ENCODE assay signal across 7 cellular contexts in the genomic region with DNA sequence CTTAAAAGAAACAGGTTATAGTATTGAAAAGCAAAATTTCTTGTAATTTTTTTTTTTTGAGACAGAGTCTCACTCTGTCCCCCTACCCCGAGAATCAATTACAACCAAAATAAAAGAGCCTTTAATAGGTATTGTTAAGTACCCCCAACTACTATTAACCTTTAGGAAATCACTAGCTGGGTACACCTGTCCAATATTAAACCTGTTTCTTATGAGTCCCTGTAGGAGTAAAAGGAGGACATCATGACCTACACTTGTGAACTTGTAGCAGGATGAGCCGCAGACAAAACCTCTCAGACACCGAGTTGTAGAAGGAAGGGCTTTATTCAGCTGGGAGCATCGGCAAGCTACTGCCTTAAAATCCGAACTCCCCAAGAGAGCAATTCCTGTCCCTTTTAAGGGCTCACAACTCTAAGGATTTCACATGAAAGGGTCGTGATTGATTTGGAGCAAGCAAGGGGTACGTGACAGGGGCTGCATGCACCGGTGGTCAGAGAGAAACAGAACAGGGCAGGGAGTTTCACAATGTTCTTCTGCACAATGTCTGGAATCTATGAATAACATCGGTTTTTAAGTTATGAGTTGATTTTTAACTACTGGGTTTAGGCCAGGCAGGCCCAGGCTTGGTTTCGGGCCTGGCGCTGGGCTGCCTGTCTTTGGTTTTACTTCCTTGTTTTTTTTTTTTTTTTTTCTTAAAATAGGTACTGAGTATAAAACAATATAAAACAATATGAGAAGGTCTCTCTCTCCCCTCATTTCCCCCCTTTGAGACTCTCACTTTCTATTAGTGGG. TPM values are rescaled to one million over a fixed set of nuclear protein-coding genes. Genes with fewer than 3 reads are reported as not detected.
DNase-seq lines count a peak whose midpoint lies in the region; ATAC-seq, FAIRE-seq and TF ChIP-seq lines count a peak whose summit lies in the region.
"Not testable (repeated sequence)": the region's sequence is repeated elsewhere in the genome, so short reads cannot be mapped to it uniquely, and the experiment has no call there.

No MANE protein-coding gene starts in this region.

- not testable (repeated sequence) for DNase-seq in GM12892 (ENCODE audit: insufficient read length); GM19239 (ENCODE audit: insufficient read length, low spot score)
- DNase-seq in OCI-LY7 (ENCODE audit: low spot score) (peak; percentile 42), GM12878 (ENCODE audit: low read depth, low spot score) (peak; percentile 66), memory B cell (ENCODE audit: low spot score in 2 of 2) (peak in 1 of 2 donors; percentile 29)

- not testable (repeated sequence) for TF ChIP-seq CTCF in OCI-LY7 (conservative IDR thresholded peaks at IDR 0.05; ENCODE audit: low read length); GM12878 (IDR thresholded peaks at IDR 0.05 in 2 of 3, conservative IDR thresholded peaks at IDR 0.05 in 1 of 3; ENCODE audit: control insufficient read depth in 2 of 3, extremely low read depth in 1 of 3, insufficient read depth in 1 of 3, low read depth in 3 of 3, low read length in 3 of 3)

- H2AFZ ChIP-seq in OCI-LY7 (ENCODE audit: low read length), result peak overlapping the region; percentile 94
- not testable (repeated sequence) for H2AFZ ChIP-seq in GM12878 (ENCODE audit: control insufficient read depth, low read depth, low read length)

- not testable (repeated sequence) for H3K79me2 ChIP-seq in OCI-LY7 (ENCODE audit: insufficient read depth, low read depth, low read length)
- peaks cover 86% of the 10 kb centered on the region for H3K79me2 ChIP-seq in GM12878 (ENCODE audit: control insufficient read depth, insufficient read depth, low read length)

- intact Hi-C loops in OCI-LY7 (cut with micrococcal nuclease; ENCODE audit: unreplicated experiment); GM12878 (cut with micrococcal nuclease; ENCODE audit: unreplicated experiment): not testable (repeated sequence)

- H3K36me3 Mint-ChIP-seq in IgD-negative memory B cell, memory B cell: not testable (repeated sequence)

- not testable (repeated sequence) for TF ChIP-seq RAD21 in GM12878 (IDR thresholded peaks at IDR 0.05; ENCODE audit: insufficient read depth, low read depth, low read length)

- peaks cover 34% of the 10 kb centered on the region for H3K4me1 ChIP-seq in OCI-LY7 (ENCODE audit: insufficient read depth, low read length, poor library complexity, severe bottlenecking)
- peaks cover 37% of the 10 kb centered on the region for H3K4me1 ChIP-seq in GM12878 (ENCODE audit: control insufficient read depth, insufficient read depth, low read length)

- H3K27ac Mint-ChIP-seq in IgD-negative memory B cell, result peak overlapping the region; percentile 93 to 99 (median 96)
- H3K27ac Mint-ChIP-seq in memory B cell, result peak overlapping the region; percentile 98

- under 1% methylated on average over 11 of the region's 11 CpGs for WGBS in GM12878 (ENCODE audit: insufficient coverage, insufficient replicate concordance, low lambda C conversion rate, missing lambda C conversion rate)

- not testable (repeated sequence) for H3K36me3 ChIP-seq in OCI-LY7 (ENCODE audit: insufficient read depth, low read length); GM12878 (ENCODE audit: control insufficient read depth in 2 of 2, insufficient read depth in 2 of 2, low read length in 1 of 2)

- ATAC-seq in HG02870 (IDR thresholded peaks at IDR 0.05; ENCODE audit: unreplicated experiment) (peak; percentile 49), GM12878 (peak; percentile 37), memory B cell (ENCODE audit: low read depth) (peak; percentile 57)

- H3K9me2 ChIP-seq in OCI-LY7 (ENCODE audit: insufficient read depth, low read length), result not testable (repeated sequence)

- peak overlapping the region in 3 of 4 donors; percentile 51 to 82 (median 54) for H3K4me3 Mint-ChIP-seq in IgD-negative memory B cell
- not testable (repeated sequence) for H3K4me3 Mint-ChIP-seq in memory B cell

- not testable (repeated sequence) for TF ChIP-seq POLR2A in GM12892 (IDR thresholded peaks at IDR 0.05; ENCODE audit: low read depth, low read length); GM12878 (IDR thresholded peaks at IDR 0.05; ENCODE audit: low read depth, low read length)

- peak overlapping the region; percentile 69 for H3K9ac ChIP-seq in GM12878 (ENCODE audit: control insufficient read depth, insufficient read depth, low read length)

- TF ChIP-seq EP300 in GM12878 (IDR thresholded peaks at IDR 0.05; ENCODE audit: borderline replicate concordance in 1 of 2, control insufficient read depth in 1 of 2, low read depth in 2 of 2, low read length in 2 of 2), result not testable (repeated sequence)

- not testable (repeated sequence) for H3K9me3 Mint-ChIP-seq in IgD-negative memory B cell, memory B cell

- RAD21 ChIA-PET in GM12878 (lab: Charles Lee; ENCODE audit: unreplicated experiment), result interaction anchor here (1.0 to 5.4 kb wide), 4 partner anchors 8 to 21 kb away, joined by 5 to 48 read pairs (median 25); a partner anchor contains a TSS

- FAIRE-seq in GM12892 (lab: Jason Lieb, UNC), result peak; percentile 33
- FAIRE-seq in GM19239 (lab: Jason Lieb, UNC), result peak; percentile 91
- not testable (repeated sequence) for FAIRE-seq in GM12878 (lab: Jason Lieb, UNC)

- not testable (repeated sequence) for BruUV-seq in OCI-LY7 (replicated peaks; lab: Mats Ljungman, UMichigan); GM12878 (replicated peaks; lab: Mats Ljungman, UMichigan)

- not testable (repeated sequence) for H3K27me3 ChIP-seq in GM12878 (replicated peaks in 1 of 2; ENCODE audit: control insufficient read depth in 2 of 2, insufficient read depth in 2 of 2, low read length in 1 of 2)

- H3K9me3 ChIP-seq in OCI-LY7 (ENCODE audit: low read length); GM12878 (replicated peaks; ENCODE audit: control insufficient read depth, insufficient read depth, low read length): not testable (repeated sequence)

- peak overlapping the region; percentile 89 for H3K27ac ChIP-seq in OCI-LY7 (ENCODE audit: low read depth, low read length, poor library complexity, severe bottlenecking)
- peak overlapping the region; percentile 84 for H3K27ac ChIP-seq in GM12878 (ENCODE audit: control insufficient read depth, insufficient read depth)

- POLR2A ChIA-PET in OCI-LY7 (lab: Charles Lee), result interaction anchor here (0.6 to 2.0 kb wide), 6 partner anchors 8 to 74 kb away, joined by 3 to 13 read pairs (median 4); a partner anchor contains a TSS
- POLR2A ChIA-PET in GM12878 (lab: Charles Lee), result interaction anchor here (0.7 to 6.3 kb wide), 4 partner anchors 8 to 19 kb away, joined by 3 to 55 read pairs (median 20); a partner anchor contains a TSS

- in situ Hi-C loops in GM12878 (cut with MboI), result not testable (repeated sequence)

- peaks cover 21 to 34% (median 26%) of the 10 kb centered on the region in 3 donors for H3K4me1 Mint-ChIP-seq in IgD-negative memory B cell
- peaks cover 13% of the 10 kb centered on the region for H3K4me1 Mint-ChIP-seq in memory B cell

- SMC1A ChIA-PET in GM12878 (lab: Charles Lee; ENCODE audit: uncharacterized antibody, unreplicated experiment), result interaction anchor here (1.2 to 6.5 kb wide), 3 partner anchors 17 to 79 kb away, joined by 3 to 73 read pairs (median 46); a partner anchor contains a TSS

- not testable (repeated sequence) for H3K27me3 Mint-ChIP-seq in IgD-negative memory B cell, memory B cell

- not testable (repeated sequence) for H4K20me1 ChIP-seq in OCI-LY7 (ENCODE audit: insufficient read depth, low read length); GM12878 (ENCODE audit: control insufficient read depth, insufficient read depth)

- CTCF ChIA-PET in OCI-LY7 (lab: Charles Lee; ENCODE audit: unreplicated experiment), result not testable (repeated sequence)
- CTCF ChIA-PET in GM12878 (lab: Yijun Ruan, JAX), result interaction anchor here (0.6 to 5.9 kb wide), 4 partner anchors 8 to 19 kb away, joined by 4 to 59 read pairs (median 32); a partner anchor contains a TSS

- H3K4me2 ChIP-seq in OCI-LY7 (ENCODE audit: low read length) (peak overlapping the region; percentile 56), GM12878 (ENCODE audit: control insufficient read depth, insufficient read depth) (peak overlapping the region; percentile 77; the same call in 1 of the 2 replicates)

- H3K4me3 ChIP-seq in OCI-LY7 (ENCODE audit: low read depth, low read length, poor library complexity, severe bottlenecking), result peak overlapping the region; percentile 36
- H3K4me3 ChIP-seq in GM12878, result peak overlapping the region; percentile 74

RNA-seq across cellular contexts. Expression of a gene that starts 15.1 kb away (rescaled TPM):
- 19.6 TPM for polyA plus RNA-seq in GM12892 (2012; ENCODE audit: missing spikeins)
- polyA plus RNA-seq in IgD-negative memory B cell, result 26.8 TPM
- 13.2 and 26.6 TPM in 2 replicates for total RNA-seq in OCI-LY7 (2014; rRNA removed; shearing (Covaris generic))
- 29.8 and 33.5 TPM in 2 replicates for total RNA-seq in OCI-LY7 (2022)
- 114 and 121 TPM in 2 replicates for total RNA-seq in GM12878 (2013; cell fraction: nucleolus; rRNA removed)
- total RNA-seq in GM12878 (2014; rRNA removed), result 27.7 and 31.0 TPM in 2 replicates
- total RNA-seq in GM12878 (2014; rRNA removed; fragmentation: Illumina TruSeq; extraction: Trizol), result 24.9 and 25.3 TPM in 2 replicates
- 31.4 and 31.8 TPM in 2 replicates for total RNA-seq in GM12878 (2021)
- polyA plus RNA-seq in GM12878 (2011; ENCODE audit: low read depth), result 22.0 TPM
- polyA plus RNA-seq in GM12878 (2011; rRNA removed), result 62.7 and 80.2 TPM in 2 replicates
- 88.7 and 90.7 TPM in 2 replicates for polyA plus RNA-seq in GM12878 (2011; cell fraction: cytosol; rRNA removed)
- 59.9 and 67.7 TPM in 2 replicates for polyA plus RNA-seq in GM12878 (2011; cell fraction: nucleus; rRNA removed)
- polyA plus RNA-seq in GM12878 (2012), result 20.9 and 28.7 TPM in 2 replicates
- 24.4 and 31.1 TPM in 2 replicates for polyA plus RNA-seq in GM12878 (2014; fragmentation: Illumina TruSeq; extraction: Trizol)
- polyA plus RNA-seq in GM12878 (2014; fragmentation: Nextera tagmentation; extraction: Ambion mirVana), result 10 to 100 TPM; 22.1 to 26.6 TPM
- 30.1 and 36.0 TPM in 2 replicates for polyA plus RNA-seq in GM12878 (2014; rRNA removed)
- polyA plus RNA-seq in GM12878 (2016; fragmentation: Nextera tagmentation; extraction: Ambion mirVana), result 10 to 100 TPM; 25.4 to 29.2 TPM
- polyA minus RNA-seq in GM12878 (2011; rRNA and poly(A)+ RNA removed), result 170 and 217 TPM in 2 replicates
- polyA minus RNA-seq in GM12878 (2011; cell fraction: cytosol; rRNA and poly(A)+ RNA removed), result 23.7 and 23.9 TPM in 2 replicates
- 38.7 and 43.4 TPM in 2 replicates for polyA minus RNA-seq in GM12878 (2011; cell fraction: nucleus; rRNA and poly(A)+ RNA removed)

RNA-seq across cellular contexts. Expression of a gene that starts 22.0 kb away (rescaled TPM):
- polyA plus RNA-seq in GM12892 (2012; ENCODE audit: missing spikeins), result 1,313 TPM
- 310 TPM for polyA plus RNA-seq in IgD-negative memory B cell
- 693 and 1,106 TPM in 2 replicates for total RNA-seq in OCI-LY7 (2014; rRNA removed; shearing (Covaris generic))
- total RNA-seq in OCI-LY7 (2022), result 450 and 489 TPM in 2 replicates
- total RNA-seq in GM12878 (2013; cell fraction: nucleolus; rRNA removed), result 169 and 182 TPM in 2 replicates
- total RNA-seq in GM12878 (2014; rRNA removed), result 522 and 625 TPM in 2 replicates
- 582 and 603 TPM in 2 replicates for total RNA-seq in GM12878 (2014; rRNA removed; fragmentation: Illumina TruSeq; extraction: Trizol)
- 363 and 392 TPM in 2 replicates for total RNA-seq in GM12878 (2021)
- 2,257 TPM for polyA plus RNA-seq in GM12878 (2011; ENCODE audit: low read depth)
- polyA plus RNA-seq in GM12878 (2011; rRNA removed), result 1,782 and 2,485 TPM in 2 replicates
- 682 and 1,244 TPM in 2 replicates for polyA plus RNA-seq in GM12878 (2011; cell fraction: cytosol; rRNA removed)
- polyA plus RNA-seq in GM12878 (2011; cell fraction: nucleus; rRNA removed), result 369 and 418 TPM in 2 replicates
- 583 and 710 TPM in 2 replicates for polyA plus RNA-seq in GM12878 (2012)
- polyA plus RNA-seq in GM12878 (2014; fragmentation: Illumina TruSeq; extraction: Trizol), result 612 and 665 TPM in 2 replicates
- polyA plus RNA-seq in GM12878 (2014; fragmentation: Nextera tagmentation; extraction: Ambion mirVana), result 1,000 to 10,000 TPM; 1,451 to 1,539 TPM
- polyA plus RNA-seq in GM12878 (2014; rRNA removed), result 516 and 647 TPM in 2 replicates
- polyA plus RNA-seq in GM12878 (2016; fragmentation: Nextera tagmentation; extraction: Ambion mirVana), result 100 to 1,000 TPM; 574 to 652 TPM
- polyA minus RNA-seq in GM12878 (2011; rRNA and poly(A)+ RNA removed), result 164 and 195 TPM in 2 replicates
- polyA minus RNA-seq in GM12878 (2011; cell fraction: cytosol; rRNA and poly(A)+ RNA removed), result 98.8 and 102 TPM in 2 replicates
- 46.1 and 63.4 TPM in 2 replicates for polyA minus RNA-seq in GM12878 (2011; cell fraction: nucleus; rRNA and poly(A)+ RNA removed)

RNA-seq across cellular contexts. Expression of a gene that starts 22.1 kb away (rescaled TPM):
- 51.2 TPM for polyA plus RNA-seq in GM12892 (2012; ENCODE audit: missing spikeins)
- 47.7 TPM for polyA plus RNA-seq in IgD-negative memory B cell
- 24.1 and 36.8 TPM in 2 replicates for total RNA-seq in OCI-LY7 (2014; rRNA removed; shearing (Covaris generic))
- total RNA-seq in OCI-LY7 (2022), result 43.7 and 48.8 TPM in 2 replicates
- total RNA-seq in GM12878 (2013; cell fraction: nucleolus; rRNA removed), result 65.4 and 65.5 TPM in 2 replicates
- total RNA-seq in GM12878 (2014; rRNA removed), result 62.7 and 65.7 TPM in 2 replicates
- 35.1 and 36.3 TPM in 2 replicates for total RNA-seq in GM12878 (2014; rRNA removed; fragmentation: Illumina TruSeq; extraction: Trizol)
- 56.7 and 57.7 TPM in 2 replicates for total RNA-seq in GM12878 (2021)
- polyA plus RNA-seq in GM12878 (2011; ENCODE audit: low read depth), result 25.2 TPM
- polyA plus RNA-seq in GM12878 (2011; rRNA removed), result 25.3 and 43.3 TPM in 2 replicates
- polyA plus RNA-seq in GM12878 (2011; cell fraction: cytosol; rRNA removed), result 50.6 and 56.7 TPM in 2 replicates
- 62.8 and 70.9 TPM in 2 replicates for polyA plus RNA-seq in GM12878 (2011; cell fraction: nucleus; rRNA removed)
- polyA plus RNA-seq in GM12878 (2012), result 42.1 and 42.9 TPM in 2 replicates
- polyA plus RNA-seq in GM12878 (2014; fragmentation: Illumina TruSeq; extraction: Trizol), result 18.5 and 40.1 TPM in 2 replicates
- 10 to 100 TPM; 12.0 to 12.6 TPM for polyA plus RNA-seq in GM12878 (2014; fragmentation: Nextera tagmentation; extraction: Ambion mirVana)
- polyA plus RNA-seq in GM12878 (2014; rRNA removed), result 53.8 and 55.6 TPM in 2 replicates
- polyA plus RNA-seq in GM12878 (2016; fragmentation: Nextera tagmentation; extraction: Ambion mirVana), result 10 to 100 TPM; 67.3 to 79.9 TPM
- 40.8 and 80.5 TPM in 2 replicates for polyA minus RNA-seq in GM12878 (2011; rRNA and poly(A)+ RNA removed)
- polyA minus RNA-seq in GM12878 (2011; cell fraction: cytosol; rRNA and poly(A)+ RNA removed), result 29.5 TPM in 2 replicates
- polyA minus RNA-seq in GM12878 (2011; cell fraction: nucleus; rRNA and poly(A)+ RNA removed), result 21.6 and 34.4 TPM in 2 replicates
